ENCODE assay signal across 1 cellular context in the genomic region with DNA sequence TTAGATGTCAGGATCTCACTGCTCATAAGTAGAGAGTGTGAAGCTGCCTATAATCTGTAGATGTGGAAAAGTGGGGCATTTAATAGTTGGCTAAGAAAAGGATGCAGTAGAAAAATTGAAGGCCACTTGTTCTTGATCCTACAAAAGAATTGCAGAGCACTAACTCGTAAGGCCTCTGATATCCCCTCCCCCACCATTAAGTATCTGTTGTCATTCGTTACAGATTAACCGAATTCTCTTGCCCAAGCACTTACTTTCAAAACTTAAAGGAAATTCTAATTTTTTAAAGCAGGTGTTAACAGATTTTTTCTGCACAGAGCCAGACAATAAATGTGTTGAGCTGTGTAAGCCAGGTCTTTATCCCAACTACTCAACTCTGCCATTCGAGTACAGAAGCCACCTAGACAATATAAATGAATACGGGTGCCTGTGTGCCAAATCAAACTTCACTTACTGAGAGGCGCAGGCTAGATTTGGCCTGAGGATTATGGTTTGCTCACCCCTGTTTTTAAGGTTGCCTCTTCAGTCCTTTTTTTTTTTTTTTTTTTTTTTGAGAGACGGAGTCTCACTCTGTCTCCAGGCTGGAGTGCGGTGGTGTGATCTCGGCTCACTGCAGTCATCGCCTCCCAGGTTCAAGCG.
TF ChIP-seq lines count a peak whose summit lies in the region.

No MANE protein-coding gene starts in this region.

TF ChIP-seq in HepG2, 621 proteins besides CTCF, POLR2A, EP300 and RAD21 (continued from another document):
- TF ChIP-seq, protein P1, sequence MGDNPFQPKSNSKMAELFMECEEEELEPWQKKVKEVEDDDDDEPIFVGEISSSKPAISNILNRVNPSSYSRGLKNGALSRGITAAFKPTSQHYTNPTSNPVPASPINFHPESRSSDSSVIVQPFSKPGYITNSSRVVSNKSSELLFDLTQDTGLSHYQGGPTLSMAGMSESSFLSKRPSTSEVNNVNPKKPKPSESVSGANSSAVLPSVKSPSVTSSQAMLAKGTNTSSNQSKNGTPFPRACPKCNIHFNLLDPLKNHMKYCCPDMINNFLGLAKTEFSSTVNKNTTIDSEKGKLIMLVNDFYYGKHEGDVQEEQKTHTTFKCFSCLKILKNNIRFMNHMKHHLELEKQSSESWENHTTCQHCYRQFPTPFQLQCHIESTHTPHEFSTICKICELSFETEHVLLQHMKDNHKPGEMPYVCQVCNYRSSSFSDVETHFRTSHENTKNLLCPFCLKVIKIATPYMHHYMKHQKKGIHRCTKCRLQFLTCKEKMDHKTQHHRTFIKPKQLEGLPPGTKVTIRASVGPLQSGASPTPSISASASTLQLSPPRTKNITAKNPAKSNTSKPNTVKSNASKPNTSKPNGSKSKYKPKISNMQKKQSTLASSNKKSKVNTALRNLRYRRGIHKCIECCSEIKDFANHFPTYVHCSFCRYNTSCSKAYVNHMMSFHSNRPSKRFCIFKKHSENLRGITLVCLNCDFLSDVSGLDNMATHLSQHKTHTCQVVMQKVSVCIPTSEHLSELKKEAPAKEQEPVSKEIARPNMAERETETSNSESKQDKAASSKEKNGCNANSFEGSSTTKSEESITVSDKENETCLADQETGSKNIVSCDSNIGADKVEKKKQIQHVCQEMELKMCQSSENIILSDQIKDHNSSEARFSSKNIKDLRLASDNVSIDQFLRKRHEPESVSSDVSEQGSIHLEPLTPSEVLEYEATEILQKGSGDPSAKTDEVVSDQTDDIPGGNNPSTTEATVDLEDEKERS (CRISPR knock-in tag; IDR thresholded peaks at IDR 0.05): no peak
- TF ChIP-seq ZNF30 (CRISPR knock-in tag; IDR thresholded peaks at IDR 0.05) (no peak), ZNF644 (CRISPR knock-in tag; IDR thresholded peaks at IDR 0.05; ENCODE audit: low read depth) (no peak), ZNF3 (CRISPR knock-in tag; IDR thresholded peaks at IDR 0.05) (no peak), NFRKB (IDR thresholded peaks at IDR 0.05) (no peak), ZNF510 (CRISPR knock-in tag; IDR thresholded peaks at IDR 0.05; ENCODE audit: low read depth) (no peak), CAMTA2 (CRISPR knock-in tag; IDR thresholded peaks at IDR 0.05; ENCODE audit: borderline replicate concordance) (no peak)
